8 cellular contexts compared by ENCODE assay signal in genomic region chr6:159042003-159042823, GRCh38. TPM values are rescaled to one million over a fixed set of nuclear protein-coding genes. Genes with fewer than 3 reads are reported as not detected.
DNase-seq lines count a peak whose midpoint lies in the region; ATAC-seq, FAIRE-seq and TF ChIP-seq lines count a peak whose summit lies in the region.

No MANE protein-coding gene starts in this region.

- H3K9ac ChIP-seq in HepG2 (ENCODE audit: insufficient read depth, low read depth, low read length), result no peak overlapping the region

- TF ChIP-seq POLR2A in HepG2 (IDR thresholded peaks at IDR 0.05; ENCODE audit: insufficient read depth in 1 of 2, low read depth in 2 of 2, low read length in 2 of 2), result no peak

- peak; percentile 67 for DNase-seq in ACHN
- peak; percentile 77 for DNase-seq in NCI-H748 (lab: John Stamatoyannopoulos, UW; ENCODE audit: unreplicated experiment)
- DNase-seq in activated CD4-positive, alpha-beta T cell treated with anti-CD3 and anti-CD28 coated beads, Interleukin-2, amount 50 U/mL, for 1 hour, result peak; percentile 67
- DNase-seq in dermis microvascular lymphatic vessel endothelial cell (ENCODE audit: low read depth in 2 of 2), result peak; percentile 30 to 62
- peak; percentile 70 for DNase-seq in HepG2 (ENCODE audit: low spot score)
- DNase-seq in stimulated activated CD4-positive, alpha-beta T cell treated with anti-CD3 and anti-CD28 coated beads, TNF-alpha, amount 100 ng/mL, for 1 hour (ENCODE audit: low read depth in 3 of 3, low spot score in 1 of 3), result peak in 2 of 3 donors; percentile 49 to 52

- POLR2A ChIA-PET in HepG2 (lab: Yijun Ruan, JAX), result no interaction called here

- BruUV-seq in HepG2 (replicated peaks; lab: Mats Ljungman, UMichigan), result no TSS peak

- no peak overlapping the region for H3K4me2 ChIP-seq in HepG2 (ENCODE audit: low read depth, low read length)

- peaks cover 10 to 71% of the 10 kb centered on the region in 2 experiments; a peak in 4 of 5 replicates for H3K27me3 ChIP-seq in HepG2 (ENCODE audit: control insufficient read depth in 1 of 2, insufficient read depth in 2 of 2, low read length in 2 of 2)

- TF ChIP-seq RAD21 in HepG2 (CRISPR knock-in tag; IDR thresholded peaks at IDR 0.05), result peak; percentile 69; the same call in 1 of the 2 replicates

- no peaks in the 10 kb centered on the region for H3K9me3 ChIP-seq in HepG2 (ENCODE audit: low read length)

- intact Hi-C loops in HepG2 (cut with micrococcal nuclease; ENCODE audit: unreplicated experiment), result loop anchor here (1.0 kb wide), 2 partner anchors 62 to 92 kb away; no protein-coding TSS in a partner anchor

- H3K4me3 ChIP-seq in HepG2 (replicated peaks in 1 of 3; ENCODE audit: insufficient read depth in 1 of 3, low read depth in 2 of 3, low read length in 3 of 3), result no peak overlapping the region

- no peaks in the 10 kb centered on the region for H4K20me1 ChIP-seq in HepG2 (ENCODE audit: insufficient read depth, low read length)

- 37% methylated on average over 14 of the region's 14 CpGs for WGBS in HepG2 (ENCODE audit: low lambda C conversion rate)

- TF ChIP-seq CTCF in HepG2 (CRISPR knock-in tag; IDR thresholded peaks at IDR 0.05), result peak; percentile 92

- in situ Hi-C loops in ACHN (cut with HindIII; ENCODE audit: low pct_ligation_motif_present, low pct_unique_long_range_greater_than_20kb, low sequenced_read_pairs), result no loop called here
- in situ Hi-C loops in HepG2 (cut with HindIII; ENCODE audit: extremely low pct_ligation_motif_present, low pct_unique_long_range_greater_than_20kb), result loop anchor here (5.0 kb wide), 1 partner anchor 65 kb away; no protein-coding TSS in a partner anchor

- peak; percentile 87 for FAIRE-seq in HepG2 (lab: Jason Lieb, UNC)

- no peaks in the 10 kb centered on the region for H3K79me2 ChIP-seq in HepG2 (ENCODE audit: insufficient read depth, low read length)

- H3K4me1 ChIP-seq in HepG2 (ENCODE audit: insufficient read depth, low read length), result no peaks in the 10 kb centered on the region

- ATAC-seq in GM18511 (IDR thresholded peaks at IDR 0.05; ENCODE audit: unreplicated experiment) (peak; percentile 41), HG03439 (IDR thresholded peaks at IDR 0.05; ENCODE audit: unreplicated experiment) (peak; percentile 38), HepG2 (peak; percentile 95)

- CTCF ChIA-PET in HepG2 (lab: Yijun Ruan, JAX; ENCODE audit: low intra/inter-chr PET ratio, low total read pairs), result interaction anchor here (1.1 to 2.6 kb wide), 3 partner anchors 62 to 109 kb away, joined by 3 to 17 read pairs (median 16); no protein-coding TSS in a partner anchor

- H3K27ac ChIP-seq in HepG2 (ENCODE audit: extremely low read length, insufficient read depth, low read length), result no peak overlapping the region

- no peak for TF ChIP-seq EP300 in HepG2 (IDR thresholded peaks at IDR 0.05; ENCODE audit: low read depth in 2 of 2, low read length in 2 of 2)
- TF ChIP-seq EP300 in HepG2 (CRISPR knock-in tag; IDR thresholded peaks at IDR 0.05; ENCODE audit: borderline replicate concordance), result no peak

- no peak overlapping the region for H2AFZ ChIP-seq in HepG2 (ENCODE audit: low read length)

- no peaks in the 10 kb centered on the region for H3K36me3 ChIP-seq in HepG2 (replicated peaks in 1 of 2; ENCODE audit: control insufficient read depth in 1 of 2, insufficient read depth in 2 of 2, low read length in 2 of 2)

TF ChIP-seq in HepG2, 621 proteins besides CTCF, POLR2A, EP300 and RAD21 (continues in another document):
- TF ChIP-seq REPIN1 (CRISPR knock-in tag; IDR thresholded peaks at IDR 0.05; ENCODE audit: borderline replicate concordance, low read depth) (0 out of 2 replicates have a peak, but pooled peaks have one; percentile 24), SP2 (CRISPR knock-in tag; IDR thresholded peaks at IDR 0.05) (no peak), FOXA3 (CRISPR knock-in tag; IDR thresholded peaks at IDR 0.05) (no peak), ZFY (CRISPR knock-in tag; IDR thresholded peaks at IDR 0.05) (no peak), RBM39 (IDR thresholded peaks at IDR 0.05; ENCODE audit: low read depth, low read length, poor library complexity, severe bottlenecking) (no peak), ZSCAN9 (CRISPR knock-in tag; IDR thresholded peaks at IDR 0.05; ENCODE audit: borderline replicate concordance) (no peak), ZNF530 (CRISPR knock-in tag; IDR thresholded peaks at IDR 0.05; ENCODE audit: low read depth) (no peak)
- TF ChIP-seq, protein P1, sequence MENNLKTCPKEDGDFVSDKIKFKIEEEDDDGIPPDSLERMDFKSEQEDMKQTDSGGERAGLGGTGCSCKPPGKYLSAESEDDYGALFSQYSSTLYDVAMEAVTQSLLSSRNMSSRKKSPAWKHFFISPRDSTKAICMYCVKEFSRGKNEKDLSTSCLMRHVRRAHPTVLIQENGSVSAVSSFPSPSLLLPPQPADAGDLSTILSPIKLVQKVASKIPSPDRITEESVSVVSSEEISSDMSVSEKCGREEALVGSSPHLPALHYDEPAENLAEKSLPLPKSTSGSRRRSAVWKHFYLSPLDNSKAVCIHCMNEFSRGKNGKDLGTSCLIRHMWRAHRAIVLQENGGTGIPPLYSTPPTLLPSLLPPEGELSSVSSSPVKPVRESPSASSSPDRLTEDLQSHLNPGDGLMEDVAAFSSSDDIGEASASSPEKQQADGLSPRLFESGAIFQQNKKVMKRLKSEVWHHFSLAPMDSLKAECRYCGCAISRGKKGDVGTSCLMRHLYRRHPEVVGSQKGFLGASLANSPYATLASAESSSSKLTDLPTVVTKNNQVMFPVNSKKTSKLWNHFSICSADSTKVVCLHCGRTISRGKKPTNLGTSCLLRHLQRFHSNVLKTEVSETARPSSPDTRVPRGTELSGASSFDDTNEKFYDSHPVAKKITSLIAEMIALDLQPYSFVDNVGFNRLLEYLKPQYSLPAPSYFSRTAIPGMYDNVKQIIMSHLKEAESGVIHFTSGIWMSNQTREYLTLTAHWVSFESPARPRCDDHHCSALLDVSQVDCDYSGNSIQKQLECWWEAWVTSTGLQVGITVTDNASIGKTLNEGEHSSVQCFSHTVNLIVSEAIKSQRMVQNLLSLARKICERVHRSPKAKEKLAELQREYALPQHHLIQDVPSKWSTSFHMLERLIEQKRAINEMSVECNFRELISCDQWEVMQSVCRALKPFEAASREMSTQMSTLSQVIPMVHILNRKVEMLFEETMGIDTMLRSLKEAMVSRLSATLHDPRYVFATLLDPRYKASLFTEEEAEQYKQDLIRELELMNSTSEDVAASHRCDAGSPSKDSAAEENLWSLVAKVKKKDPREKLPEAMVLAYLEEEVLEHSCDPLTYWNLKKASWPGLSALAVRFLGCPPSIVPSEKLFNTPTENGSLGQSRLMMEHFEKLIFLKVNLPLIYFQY (CRISPR knock-in tag; IDR thresholded peaks at IDR 0.05; ENCODE audit: borderline replicate concordance), result no peak

RNA-seq across cellular contexts. Expression of gene TAGAP, which starts 2.6 kb away (rescaled TPM):
- total RNA-seq in dermis microvascular lymphatic vessel endothelial cell (under 0.01 TPM in 2 replicates), HepG2 (2016; rRNA removed; fragmentation: Illumina TruSeq; extraction: Trizol) (not detected in 2 replicates)
- not detected in 2 replicates for total RNA-seq in HepG2 (2016; cell fraction: cytosol; rRNA removed; fragmentation: Illumina TruSeq; extraction: Trizol; ENCODE audit: low read depth)
- total RNA-seq in HepG2 (2016; cell fraction: insoluble cytoplasmic fraction; rRNA removed; fragmentation: Illumina TruSeq; extraction: Trizol), result not detected in 2 replicates
- not detected in 2 replicates for total RNA-seq in HepG2 (2016; cell fraction: membrane; rRNA removed; fragmentation: Illumina TruSeq; extraction: Trizol)
- total RNA-seq in HepG2 (2016; cell fraction: nucleus; rRNA removed; fragmentation: Illumina TruSeq; extraction: Trizol), result not detected in 2 replicates
- not detected in 2 replicates for polyA plus RNA-seq in HepG2 (2011; rRNA removed)
- not detected in 2 replicates for polyA plus RNA-seq in HepG2 (2011; cell fraction: cytosol; rRNA removed)
- polyA plus RNA-seq in HepG2 (2011; cell fraction: nucleus; rRNA removed), result not detected in 2 replicates
- polyA plus RNA-seq in HepG2 (2012), result not detected in 2 replicates
- polyA plus RNA-seq in HepG2 (2016; cell fraction: cytosol; fragmentation: Illumina TruSeq; extraction: Trizol; ENCODE audit: low read depth), result not detected in 2 replicates
- not detected in 2 replicates for polyA plus RNA-seq in HepG2 (2016; cell fraction: insoluble cytoplasmic fraction; fragmentation: Illumina TruSeq; extraction: Trizol; ENCODE audit: low read depth)
- not detected in 2 replicates for polyA plus RNA-seq in HepG2 (2016; cell fraction: membrane; fragmentation: Illumina TruSeq; extraction: Trizol; ENCODE audit: low read depth)
- not detected in 2 replicates for polyA plus RNA-seq in HepG2 (2016; cell fraction: nucleus; fragmentation: Illumina TruSeq; extraction: Trizol; ENCODE audit: insufficient read depth, low read depth)
- not detected in 2 replicates for polyA minus RNA-seq in HepG2 (2011; rRNA and poly(A)+ RNA removed; ENCODE audit: low replicate concordance)
- not detected in 2 replicates for polyA minus RNA-seq in HepG2 (2011; cell fraction: cytosol; rRNA and poly(A)+ RNA removed)
- not detected in 2 replicates for polyA minus RNA-seq in HepG2 (2011; cell fraction: nucleus; rRNA and poly(A)+ RNA removed)

RNA-seq across cellular contexts. Expression of gene RSPH3, which starts 42.2 kb away (rescaled TPM):
- total RNA-seq in dermis microvascular lymphatic vessel endothelial cell (2.3 and 2.7 TPM in 2 replicates), HepG2 (2016; rRNA removed; fragmentation: Illumina TruSeq; extraction: Trizol) (3.5 and 4.4 TPM in 2 replicates)
- total RNA-seq in HepG2 (2016; cell fraction: cytosol; rRNA removed; fragmentation: Illumina TruSeq; extraction: Trizol; ENCODE audit: low read depth), result 1.0 and 1.6 TPM in 2 replicates
- total RNA-seq in HepG2 (2016; cell fraction: insoluble cytoplasmic fraction; rRNA removed; fragmentation: Illumina TruSeq; extraction: Trizol), result 3.3 and 3.7 TPM in 2 replicates
- 1.7 and 1.8 TPM in 2 replicates for total RNA-seq in HepG2 (2016; cell fraction: membrane; rRNA removed; fragmentation: Illumina TruSeq; extraction: Trizol)
- 2.4 and 3.2 TPM in 2 replicates for total RNA-seq in HepG2 (2016; cell fraction: nucleus; rRNA removed; fragmentation: Illumina TruSeq; extraction: Trizol)
- 1.3 and 1.4 TPM in 2 replicates for polyA plus RNA-seq in HepG2 (2011; rRNA removed)
- polyA plus RNA-seq in HepG2 (2011; cell fraction: cytosol; rRNA removed), result 0.91 and 1.00 TPM in 2 replicates
- 2.0 and 2.5 TPM in 2 replicates for polyA plus RNA-seq in HepG2 (2011; cell fraction: nucleus; rRNA removed)
- polyA plus RNA-seq in HepG2 (2012), result 2.3 and 2.5 TPM in 2 replicates
- 1.3 and 1.4 TPM in 2 replicates for polyA plus RNA-seq in HepG2 (2016; cell fraction: cytosol; fragmentation: Illumina TruSeq; extraction: Trizol; ENCODE audit: low read depth)
- 3.6 and 4.2 TPM in 2 replicates for polyA plus RNA-seq in HepG2 (2016; cell fraction: insoluble cytoplasmic fraction; fragmentation: Illumina TruSeq; extraction: Trizol; ENCODE audit: low read depth)
- polyA plus RNA-seq in HepG2 (2016; cell fraction: membrane; fragmentation: Illumina TruSeq; extraction: Trizol; ENCODE audit: low read depth), result 1.8 and 1.9 TPM in 2 replicates
- polyA plus RNA-seq in HepG2 (2016; cell fraction: nucleus; fragmentation: Illumina TruSeq; extraction: Trizol; ENCODE audit: insufficient read depth, low read depth), result 3.4 and 3.6 TPM in 2 replicates
- polyA minus RNA-seq in HepG2 (2011; rRNA and poly(A)+ RNA removed; ENCODE audit: low replicate concordance), result 2.0 and 3.5 TPM in 2 replicates
- polyA minus RNA-seq in HepG2 (2011; cell fraction: cytosol; rRNA and poly(A)+ RNA removed), result 3.0 and 3.6 TPM in 2 replicates
- 3.2 and 3.9 TPM in 2 replicates for polyA minus RNA-seq in HepG2 (2011; cell fraction: nucleus; rRNA and poly(A)+ RNA removed)

Comparison
In these comparisons a context has a peak if more than half of its experiments do, and no peak if none do; other contexts are left out.
1. ATAC-seq: peak in every context shown above with its lines; median percentile 95 in HepG2; 41 in GM18511; 38 in HG03439.